8 cellular contexts compared by ENCODE assay signal in the genomic region with DNA sequence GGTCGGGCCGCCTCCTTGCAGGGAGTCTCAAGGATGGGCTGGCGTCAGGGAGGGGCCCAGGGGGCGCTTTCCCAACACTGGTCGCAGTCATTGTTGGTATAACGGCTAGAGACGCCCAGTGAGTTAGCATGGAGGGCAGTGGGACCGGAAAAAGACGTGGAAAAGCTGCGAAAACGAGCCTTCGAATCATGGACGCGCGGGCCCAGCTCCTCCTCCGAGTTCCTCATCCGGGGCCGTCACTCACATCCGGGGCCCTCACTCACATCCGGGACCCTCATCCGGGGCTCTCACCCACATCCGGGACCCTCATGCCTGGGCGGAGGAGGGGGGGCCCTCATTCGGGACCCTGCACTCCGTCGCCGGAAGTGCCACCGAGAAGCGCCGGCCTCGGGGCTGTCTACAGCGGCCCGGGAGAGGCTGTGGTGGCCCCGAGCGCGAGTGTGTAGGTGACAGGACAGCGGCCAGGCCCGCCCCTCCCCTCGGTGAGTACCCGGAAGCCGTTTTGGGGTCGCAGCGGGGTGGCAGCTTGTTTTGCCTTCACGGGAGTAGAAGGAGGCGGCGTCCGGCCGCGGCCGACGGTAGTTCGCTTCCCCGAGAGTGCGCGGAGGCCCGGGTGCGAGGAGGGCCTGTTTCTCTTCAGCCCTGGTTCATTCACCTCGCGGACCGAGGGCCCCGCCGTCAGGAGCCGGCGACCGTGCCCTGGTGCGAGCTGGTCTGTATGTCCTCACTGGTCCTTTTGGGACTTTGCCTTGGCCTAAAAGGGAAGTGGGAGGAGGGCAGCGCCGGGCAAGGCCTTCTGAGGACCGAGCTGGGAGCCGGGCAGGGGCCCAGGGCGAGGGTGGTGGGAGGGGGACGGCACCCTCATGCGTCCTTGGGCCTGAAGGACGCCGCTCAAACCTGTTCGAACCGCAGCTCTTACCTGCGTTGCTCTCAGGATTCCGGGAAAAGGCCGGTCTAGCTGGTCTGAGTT. TPM values are rescaled to one million over a fixed set of nuclear protein-coding genes. Genes with fewer than 3 reads are reported as not detected.
DNase-seq lines count a peak whose midpoint lies in the region; ATAC-seq, FAIRE-seq and TF ChIP-seq lines count a peak whose summit lies in the region.

Gene ZNF655, plus strand, starts transcription at position 337 of the 970 bp plus-strand sequence. CDS start 1,918 bp downstream, outside the sequence.

- H3K27ac ChIP-seq in angular gyrus (ENCODE audit: low read depth, low read length) (peak within 1 kb of the TSS; percentile 93), right atrium auricular region (peak within 1 kb of the TSS; percentile 98 to 99), psoas muscle (peak within 1 kb of the TSS; percentile 95), urinary bladder (ENCODE audit: low read depth) (peak within 1 kb of the TSS; percentile 97)

- H3K27ac Mint-ChIP-seq in T-helper 1 cell treated with Interleukin-12 subunit alpha and Interleukin-12 subunit beta and Interleukin-4 antibody, amounts not matched to agents 30 μg/mL and 1 μg/mL, for 36 hours, result peak within 1 kb of the TSS; percentile 97

- H3K4me3 ChIP-seq in right atrium auricular region (peak within 1 kb of the TSS; percentile 94 to 95), psoas muscle (peak within 1 kb of the TSS; percentile 78), urinary bladder (ENCODE audit: low read depth, low read length) (peak within 1 kb of the TSS; percentile 87)

- peaks cover 46% of the 10 kb centered on the region for H3K36me3 Mint-ChIP-seq in T-helper 1 cell treated with Interleukin-12 subunit alpha and Interleukin-12 subunit beta and Interleukin-4 antibody, amounts not matched to agents 30 μg/mL and 1 μg/mL, for 36 hours (ENCODE audit: low read depth)

- H3K4me1 ChIP-seq in right atrium auricular region (peaks cover 0 to 47% of the 10 kb centered on the region in 2 donors), psoas muscle (peaks cover 55% of the 10 kb centered on the region), urinary bladder (ENCODE audit: insufficient read depth) (peaks cover 2% of the 10 kb centered on the region)

- WGBS in psoas muscle, 3 donors, result 0% methylated on average over 72 to 80 of the region's 80 CpGs
- under 1% methylated on average over 80 of the region's 80 CpGs for WGBS in urinary bladder

- H3K27me3 ChIP-seq in right atrium auricular region, result no peaks in the 10 kb centered on the region
- H3K27me3 ChIP-seq in psoas muscle (ENCODE audit: insufficient read depth in 3 of 3, low read length in 2 of 3), result no peaks in the 10 kb centered on the region

- TF ChIP-seq POLR2A in GM12891 (IDR thresholded peaks at IDR 0.05; ENCODE audit: low read depth, low read length), result peak; percentile 95

- peak within 1 kb of the TSS; percentile 98 for H3K4me3 Mint-ChIP-seq in T-helper 1 cell treated with Interleukin-12 subunit alpha and Interleukin-12 subunit beta and Interleukin-4 antibody, amounts not matched to agents 30 μg/mL and 1 μg/mL, for 36 hours

- H3K36me3 ChIP-seq in right atrium auricular region, result peaks cover 34% of the 10 kb centered on the region
- H3K36me3 ChIP-seq in psoas muscle (ENCODE audit: insufficient read depth in 1 of 2, low read depth in 1 of 2), result peaks cover 16 to 70% of the 10 kb centered on the region in 2 donors
- peaks cover 3% of the 10 kb centered on the region for H3K36me3 ChIP-seq in urinary bladder (ENCODE audit: insufficient read depth)

- DNase-seq in GM12891 (ENCODE audit: insufficient read length, low spot score) (peak; percentile 90), NCI-H146 treated with DMSO at 0.1 percent for 48 hours (lab: John Stamatoyannopoulos, UW; ENCODE audit: unreplicated experiment) (peak; percentile 69), right atrium auricular region (ENCODE audit: low spot score) (peak; percentile 94), psoas muscle (peak; percentile 94 to 96)

- intact Hi-C loops in psoas muscle (cut with DNase I), result loop anchor here in 1 of 2 donors (2.0 kb wide), 1 partner anchor 54 kb away; the partner anchor contains the start of gene ZKSCAN5

- H3K27me3 Mint-ChIP-seq in T-helper 1 cell treated with Interleukin-12 subunit alpha and Interleukin-12 subunit beta and Interleukin-4 antibody, amounts not matched to agents 30 μg/mL and 1 μg/mL, for 36 hours (ENCODE audit: low read depth), result no peaks in the 10 kb centered on the region

- FAIRE-seq in GM12891 (lab: Jason Lieb, UNC), result no peak

- no peaks in the 10 kb centered on the region for H3K9me3 ChIP-seq in right atrium auricular region
- no peaks in the 10 kb centered on the region for H3K9me3 ChIP-seq in psoas muscle

- H3K9me3 Mint-ChIP-seq in T-helper 1 cell treated with Interleukin-12 subunit alpha and Interleukin-12 subunit beta and Interleukin-4 antibody, amounts not matched to agents 30 μg/mL and 1 μg/mL, for 36 hours, result no peaks in the 10 kb centered on the region

- peak; percentile 82 for ATAC-seq in HG02763 (IDR thresholded peaks at IDR 0.05; ENCODE audit: unreplicated experiment)
- ATAC-seq in psoas muscle, result peak; percentile 92 to 96 (median 95)

- H3K4me1 Mint-ChIP-seq in T-helper 1 cell treated with Interleukin-12 subunit alpha and Interleukin-12 subunit beta and Interleukin-4 antibody, amounts not matched to agents 30 μg/mL and 1 μg/mL, for 36 hours (ENCODE audit: low read depth), result peaks cover 38% of the 10 kb centered on the region

- TF ChIP-seq CTCF in right atrium auricular region (IDR thresholded peaks at IDR 0.05) (peak in 1 of 2 donors; percentile 5), psoas muscle (IDR thresholded peaks at IDR 0.05) (no peak)

TF ChIP-seq in GM12891, 5 proteins besides CTCF, POLR2A, EP300 and RAD21:
- TF ChIP-seq SPI1 (IDR thresholded peaks at IDR 0.05; ENCODE audit: low read depth, low read length), result peak; percentile 87
- peak; percentile 75; the same call in 1 of the 2 replicates for TF ChIP-seq TAF1 (IDR thresholded peaks at IDR 0.05; ENCODE audit: low read depth, low read length)
- TF ChIP-seq POU2F2 (IDR thresholded peaks at IDR 0.05; ENCODE audit: low read depth, low read length), result peak; percentile 29
- TF ChIP-seq POLR2AphosphoS5 (IDR thresholded peaks at IDR 0.05; ENCODE audit: low read depth, low read length), result peak; percentile 96
- TF ChIP-seq PAX5 (IDR thresholded peaks at IDR 0.05; ENCODE audit: insufficient read depth, low read length, severe bottlenecking), result no peak

RNA-seq across cellular contexts. Expression of gene ZNF655, which starts in this region (rescaled TPM):
- polyA plus RNA-seq in GM12891 (2012; ENCODE audit: low read depth, missing spikeins), result 35.5 TPM
- total RNA-seq in right atrium auricular region (10 to 100 TPM; 36.2 to 41.9 TPM), psoas muscle (10 to 100 TPM; 30.9 to 43.8 (median 36.6) TPM), urinary bladder (127 TPM)
- polyA plus RNA-seq in psoas muscle (10 to 100 TPM; 27.3 to 63.7 (median 46.9) TPM), urinary bladder (52.0 TPM)

Comparison
In these comparisons a context has a peak if more than half of its experiments do, and no peak if none do; other contexts are left out.
1. Peak in every context shown above with its lines: DNase-seq, ATAC-seq, H3K4me3 ChIP-seq and H3K27ac ChIP-seq.